Comparison of ENCODE assay signal across 24 cellular contexts in genomic region chr5:68245325-68245724, GRCh38. TPM values are rescaled to one million over a fixed set of nuclear protein-coding genes. Genes with fewer than 3 reads are reported as not detected.
DNase-seq lines count a peak whose midpoint lies in the region; ATAC-seq, FAIRE-seq and TF ChIP-seq lines count a peak whose summit lies in the region.
"Had no signal": no experiment of that assay in that cellular context is flagged by ENCODE, and none has a peak within 500 bp of the region (broad histone marks: within the 10 kb centered on the region; RNA-seq: fewer than 3 reads in every experiment).

No MANE protein-coding gene starts in this region.

- peaks cover 22% of the 10 kb centered on the region for H3K79me1 ChIP-seq in mesenchymal stem cell (replicated peaks; ENCODE audit: low read length, poor library complexity, severe bottlenecking)

- POLR2A ChIA-PET in HepG2 (lab: Yijun Ruan, JAX) = no interaction called here

- no peak overlapping the region for H3K4me2 ChIP-seq in HepG2 (ENCODE audit: low read depth, low read length)
- H3K4me2 ChIP-seq in astrocyte (ENCODE audit: low read length) = no peak overlapping the region
- H3K4me2 ChIP-seq in mesenchymal stem cell (ENCODE audit: low read length, poor library complexity, severe bottlenecking) = no peak overlapping the region

- CTCF ChIA-PET in HepG2 (lab: Yijun Ruan, JAX; ENCODE audit: low intra/inter-chr PET ratio, low total read pairs) = no interaction called here

- H2AK5ac ChIP-seq in mesenchymal stem cell (ENCODE audit: low read length, severe bottlenecking) = no peak overlapping the region

- no peak for TF ChIP-seq RAD21 in HepG2 (CRISPR knock-in tag; IDR thresholded peaks at IDR 0.05)

- no peak overlapping the region for H2BK15ac ChIP-seq in mesenchymal stem cell (ENCODE audit: low read depth, poor library complexity, severe bottlenecking)

- no peak for FAIRE-seq in HepG2 (lab: Jason Lieb, UNC)
- FAIRE-seq in astrocyte (lab: Jason Lieb, UNC) = peak; percentile 9
- FAIRE-seq: urothelium cell line had no signal

- H3K9ac ChIP-seq in HepG2 (ENCODE audit: insufficient read depth, low read depth, low read length) (no peak overlapping the region), astrocyte (ENCODE audit: low read length) (no peak overlapping the region), mesenchymal stem cell (ENCODE audit: low read length) (no peak overlapping the region)

- no peak overlapping the region for H3K23ac ChIP-seq in mesenchymal stem cell (ENCODE audit: low read length in 2 of 2)

- H3K27me3 Mint-ChIP-seq in astrocyte (ENCODE audit: low read depth, unreplicated experiment) = no peaks in the 10 kb centered on the region
- H3K27me3 Mint-ChIP-seq: activated CD4-positive, alpha-beta T cell treated with anti-CD3 and anti-CD28 coated beads for 36 hours; brain; dendritic cell treated with granulocyte-macrophage colony-stimulating factor and Interleukin-4, amounts not matched to agents 40 ng/mL and 50 ng/mL, for 4 days had no signal

- no peak overlapping the region for H2BK120ac ChIP-seq in mesenchymal stem cell (ENCODE audit: low read depth, low read length)

- no peak overlapping the region for H4K91ac ChIP-seq in mesenchymal stem cell (ENCODE audit: low read length)

- intact Hi-C loops in HepG2 (cut with micrococcal nuclease; ENCODE audit: unreplicated experiment) = no loop called here
- intact Hi-C loops in right lobe of liver (cut with DNase I) = no loop called here

- H3K4me3 ChIP-seq in HepG2 (replicated peaks in 1 of 3; ENCODE audit: insufficient read depth in 1 of 3, low read depth in 2 of 3, low read length in 3 of 3) (no peak overlapping the region), right lobe of liver (no peak overlapping the region), astrocyte (ENCODE audit: insufficient read depth, low read depth, low read length) (no peak overlapping the region), mesenchymal stem cell (ENCODE audit: insufficient read depth in 1 of 2, low read depth in 1 of 2, low read length in 2 of 2) (no peak overlapping the region)
- H3K4me3 ChIP-seq: left lung, prostate gland, SK-N-MC had no signal

- no peaks in the 10 kb centered on the region for H3K27me3 ChIP-seq in HepG2 (ENCODE audit: control insufficient read depth in 1 of 2, insufficient read depth in 2 of 2, low read length in 2 of 2)
- H3K27me3 ChIP-seq in right lobe of liver = no peaks in the 10 kb centered on the region
- H3K27me3 ChIP-seq in astrocyte (ENCODE audit: insufficient read depth, low read length) = no peaks in the 10 kb centered on the region
- no peaks in the 10 kb centered on the region for H3K27me3 ChIP-seq in mesenchymal stem cell (ENCODE audit: control insufficient read depth in 1 of 2, insufficient read depth in 1 of 2, low read length in 2 of 2)
- H3K27me3 ChIP-seq: left lung had no signal

- TF ChIP-seq POLR2A in HepG2 (IDR thresholded peaks at IDR 0.05; ENCODE audit: insufficient read depth in 1 of 2, low read depth in 2 of 2, low read length in 2 of 2) = no peak
- TF ChIP-seq POLR2A in right lobe of liver (IDR thresholded peaks at IDR 0.05) = no peak

- no peak overlapping the region for H3K4me3 Mint-ChIP-seq in astrocyte (ENCODE audit: unreplicated experiment)
- H3K4me3 Mint-ChIP-seq: activated CD4-positive, alpha-beta T cell treated with anti-CD3 and anti-CD28 coated beads for 36 hours; dendritic cell treated with granulocyte-macrophage colony-stimulating factor and Interleukin-4, amounts not matched to agents 40 ng/mL and 50 ng/mL, for 4 days had no signal

- peaks cover 62% of the 10 kb centered on the region for H3K79me2 ChIP-seq in HepG2 (ENCODE audit: insufficient read depth, low read length)
- peaks cover 12% of the 10 kb centered on the region for H3K79me2 ChIP-seq in astrocyte (ENCODE audit: insufficient read depth, low read length)

- no peaks in the 10 kb centered on the region for H3K9me3 Mint-ChIP-seq in astrocyte (ENCODE audit: unreplicated experiment)
- H3K9me3 Mint-ChIP-seq: dendritic cell treated with granulocyte-macrophage colony-stimulating factor and Interleukin-4, amounts not matched to agents 40 ng/mL and 50 ng/mL, for 4 days had no signal

- H3K36me3 Mint-ChIP-seq in astrocyte (ENCODE audit: low read depth, unreplicated experiment) = no peaks in the 10 kb centered on the region

- no peak overlapping the region for H3K4ac ChIP-seq in mesenchymal stem cell (ENCODE audit: low read depth in 1 of 2, low read length in 2 of 2)

- H2BK12ac ChIP-seq in mesenchymal stem cell (ENCODE audit: low read length in 2 of 2) = no peak overlapping the region

- H2BK5ac ChIP-seq in mesenchymal stem cell (ENCODE audit: low read depth, low read length, poor library complexity, severe bottlenecking) = no peak overlapping the region

- H3K14ac ChIP-seq in mesenchymal stem cell (ENCODE audit: low read length in 2 of 2) = no peak overlapping the region

- ATAC-seq in HepG2 (no peak), right lobe of liver (no peak)
- ATAC-seq: activated CD4-positive, alpha-beta T cell treated with anti-CD3 and anti-CD28 coated beads for 36 hours; esophagus mucosa; left lung; stimulated activated naive CD8-positive, alpha-beta T cell treated with anti-CD3 and anti-CD28 coated beads, Interleukin-15, Interleukin-2, amounts not matched to agents 100 U/mL and 50 U/mL, for 24 hours had no signal

- H3K36me3 ChIP-seq in HepG2 (replicated peaks in 1 of 2; ENCODE audit: control insufficient read depth in 1 of 2, insufficient read depth in 2 of 2, low read length in 2 of 2) (peaks cover 0 to 1% of the 10 kb centered on the region in 2 experiments; a peak in 1 of 5 replicates), right lobe of liver (peaks cover 0 to 2% (median 0%) of the 10 kb centered on the region in 4 donors), astrocyte (ENCODE audit: insufficient read depth, low read length) (no peaks in the 10 kb centered on the region), mesenchymal stem cell (ENCODE audit: control insufficient read depth in 1 of 2, insufficient read depth in 2 of 2, low read depth in 1 of 2, low read length in 2 of 2) (peaks cover 0 to 6% of the 10 kb centered on the region in 2 experiments)
- H3K36me3 ChIP-seq: left lung, prostate gland had no signal

- 92% methylated on average over 3 of the region's 3 CpGs for WGBS in HepG2 (ENCODE audit: low lambda C conversion rate)
- WGBS in right lobe of liver (ENCODE audit: insufficient coverage, low coverage, low lambda C conversion rate, missing lambda C conversion rate) = 41% methylated on average over 3 of the region's 3 CpGs
- WGBS in mesenchymal stem cell = 34% methylated on average over 3 of the region's 3 CpGs

- no peaks in the 10 kb centered on the region; the same call in 1 of the 2 replicates for H4K20me1 ChIP-seq in HepG2 (ENCODE audit: insufficient read depth, low read length)
- peaks cover 12% of the 10 kb centered on the region for H4K20me1 ChIP-seq in astrocyte (ENCODE audit: insufficient read depth, low read length)

- in situ Hi-C loops in HepG2 (cut with HindIII; ENCODE audit: extremely low pct_ligation_motif_present, low pct_unique_long_range_greater_than_20kb) = no loop called here

- TF ChIP-seq CTCF in HepG2 (CRISPR knock-in tag; IDR thresholded peaks at IDR 0.05) (no peak), right lobe of liver (IDR thresholded peaks at IDR 0.05) (no peak), astrocyte (IDR thresholded peaks at IDR 0.05; ENCODE audit: insufficient read depth, low read depth, low read length) (no peak)

- TF ChIP-seq EP300 in HepG2 (IDR thresholded peaks at IDR 0.05; ENCODE audit: low read depth in 2 of 2, low read length in 2 of 2) = no peak
- TF ChIP-seq EP300 in HepG2 (CRISPR knock-in tag; IDR thresholded peaks at IDR 0.05; ENCODE audit: borderline replicate concordance) = no peak

- BruUV-seq in HepG2 (replicated peaks; lab: Mats Ljungman, UMichigan) = TSS peak; percentile 1

- H2AFZ ChIP-seq in HepG2 (ENCODE audit: low read length) (no peak overlapping the region), astrocyte (ENCODE audit: low read depth, low read length) (no peak overlapping the region), mesenchymal stem cell (ENCODE audit: low read depth, low read length) (no peak overlapping the region)

- H3K4me1 ChIP-seq in HepG2 (ENCODE audit: insufficient read depth, low read length) (peaks cover 25% of the 10 kb centered on the region), right lobe of liver (peaks cover 0 to 60% (median 16%) of the 10 kb centered on the region in 4 donors), astrocyte (ENCODE audit: insufficient read depth, low read length) (peaks cover 12% of the 10 kb centered on the region), mesenchymal stem cell (ENCODE audit: control insufficient read depth, insufficient read depth, low read depth, low read length) (peaks cover 7% of the 10 kb centered on the region)

- H3K9me3 ChIP-seq in HepG2 (ENCODE audit: low read length) = no peaks in the 10 kb centered on the region
- H3K9me3 ChIP-seq in right lobe of liver = no peaks in the 10 kb centered on the region
- H3K9me3 ChIP-seq in astrocyte (ENCODE audit: insufficient read depth, low read depth, low read length) = no peaks in the 10 kb centered on the region
- no peaks in the 10 kb centered on the region for H3K9me3 ChIP-seq in mesenchymal stem cell (ENCODE audit: control insufficient read depth, low read length)
- H3K9me3 ChIP-seq: left lung, prostate gland had no signal

- no peak overlapping the region for H3K27ac ChIP-seq in HepG2 (ENCODE audit: extremely low read length, insufficient read depth, low read length)
- no peak overlapping the region for H3K27ac ChIP-seq in right lobe of liver
- no peak overlapping the region for H3K27ac ChIP-seq in astrocyte (ENCODE audit: low read depth, low read length)
- no peak overlapping the region for H3K27ac ChIP-seq in mesenchymal stem cell (ENCODE audit: low read length, poor library complexity, severe bottlenecking)
- H3K27ac ChIP-seq: left lung, prostate gland, SK-N-MC had no signal

- H4K8ac ChIP-seq in mesenchymal stem cell (ENCODE audit: low read length) = no peak overlapping the region

- H3K18ac ChIP-seq in mesenchymal stem cell (ENCODE audit: low read depth in 1 of 2, low read length in 2 of 2) = no peak overlapping the region

- peaks cover 18% of the 10 kb centered on the region for H3K4me1 Mint-ChIP-seq in astrocyte (ENCODE audit: low read depth, unreplicated experiment)

- H3K27ac Mint-ChIP-seq in astrocyte (ENCODE audit: unreplicated experiment) = no peak overlapping the region
- H3K27ac Mint-ChIP-seq: activated CD4-positive, alpha-beta T cell treated with anti-CD3 and anti-CD28 coated beads for 36 hours; dendritic cell treated with granulocyte-macrophage colony-stimulating factor and Interleukin-4, amounts not matched to agents 40 ng/mL and 50 ng/mL, for 4 days had no signal

- no peak for DNase-seq in HepG2 (ENCODE audit: low spot score)
- no peak for DNase-seq in right lobe of liver
- DNase-seq in astrocyte (ENCODE audit: low read depth) = peak; percentile 72
- DNase-seq in mesenchymal stem cell = peak; percentile 50
- DNase-seq in NCI-H2107 treated with DMSO at 0.1 percent for 48 hours (lab: John Stamatoyannopoulos, UW; ENCODE audit: unreplicated experiment) = no peak
- DNase-seq in NCI-H446 (lab: John Stamatoyannopoulos, UW) = no peak
- DNase-seq in MV-4-11 (lab: John Stamatoyannopoulos, UW) = no peak
- DNase-seq in T-helper 9 cell = no peak
- DNase-seq: activated CD4-positive, alpha-beta T cell treated with anti-CD3 and anti-CD28 coated beads for 36 hours; activated naive CD4-positive, alpha-beta T cell; COR-L47; GF-D8; GOT3; left lung; NCI-H1436; OCI-M1; stimulated activated naive CD8-positive, alpha-beta T cell treated with anti-CD3 and anti-CD28 coated beads, Interleukin-15, Interleukin-2, amounts not matched to agents 100 U/mL and 50 U/mL, for 24 hours; T1000 had no signal

RNA-seq across cellular contexts. Expression of gene PIK3R1, which starts 29.8 kb away (rescaled TPM):
- 21.3 and 26.0 TPM in 2 replicates for total RNA-seq in HepG2 (2016; rRNA removed; fragmentation: Illumina TruSeq; extraction: Trizol)
- 15.6 and 18.1 TPM in 2 replicates for total RNA-seq in HepG2 (2016; cell fraction: cytosol; rRNA removed; fragmentation: Illumina TruSeq; extraction: Trizol; ENCODE audit: low read depth)
- total RNA-seq in HepG2 (2016; cell fraction: insoluble cytoplasmic fraction; rRNA removed; fragmentation: Illumina TruSeq; extraction: Trizol) = 23.2 and 24.7 TPM in 2 replicates
- 8.9 and 10.9 TPM in 2 replicates for total RNA-seq in HepG2 (2016; cell fraction: membrane; rRNA removed; fragmentation: Illumina TruSeq; extraction: Trizol)
- 42.9 and 43.7 TPM in 2 replicates for total RNA-seq in HepG2 (2016; cell fraction: nucleus; rRNA removed; fragmentation: Illumina TruSeq; extraction: Trizol)
- 6.4 and 8.4 TPM in 2 replicates for polyA plus RNA-seq in HepG2 (2011; rRNA removed)
- 3.4 and 4.1 TPM in 2 replicates for polyA plus RNA-seq in HepG2 (2011; cell fraction: cytosol; rRNA removed)
- polyA plus RNA-seq in HepG2 (2011; cell fraction: nucleus; rRNA removed) = 4.4 and 7.1 TPM in 2 replicates
- 7.9 and 11.9 TPM in 2 replicates for polyA plus RNA-seq in HepG2 (2012)
- 0.45 and 0.52 TPM in 2 replicates for polyA plus RNA-seq in HepG2 (2016; cell fraction: cytosol; fragmentation: Illumina TruSeq; extraction: Trizol; ENCODE audit: low read depth)
- polyA plus RNA-seq in HepG2 (2016; cell fraction: insoluble cytoplasmic fraction; fragmentation: Illumina TruSeq; extraction: Trizol; ENCODE audit: low read depth) = 19.5 and 20.2 TPM in 2 replicates
- 1.8 and 2.2 TPM in 2 replicates for polyA plus RNA-seq in HepG2 (2016; cell fraction: membrane; fragmentation: Illumina TruSeq; extraction: Trizol; ENCODE audit: low read depth)
- polyA plus RNA-seq in HepG2 (2016; cell fraction: nucleus; fragmentation: Illumina TruSeq; extraction: Trizol; ENCODE audit: insufficient read depth, low read depth) = 35.9 and 42.5 TPM in 2 replicates
- 0.19 and 11.0 TPM in 2 replicates for polyA minus RNA-seq in HepG2 (2011; rRNA and poly(A)+ RNA removed; ENCODE audit: low replicate concordance)
- polyA minus RNA-seq in HepG2 (2011; cell fraction: cytosol; rRNA and poly(A)+ RNA removed) = 9.1 and 9.7 TPM in 2 replicates
- polyA minus RNA-seq in HepG2 (2011; cell fraction: nucleus; rRNA and poly(A)+ RNA removed) = 46.5 and 49.8 TPM in 2 replicates
- total RNA-seq in right lobe of liver = 100 to 1,000 TPM in 2 of 6 experiments, 10 to 100 TPM in 4; 36.3 to 173 (median 72.8) TPM
- 21.8 and 25.7 TPM in 2 replicates for total RNA-seq in astrocyte
- 33.8 TPM for polyA plus RNA-seq in mesenchymal stem cell (2013, experiment 1 of 2)
- 33.1 TPM for polyA plus RNA-seq in mesenchymal stem cell (2013, experiment 2 of 2)

Comparison
In these comparisons a context has a peak if more than half of its experiments do, and no peak if none do; other contexts are left out.
1. DNase-seq: peak in astrocyte (single experiment) and mesenchymal stem cell (single experiment); none in HepG2 (single experiment), right lobe of liver (0 of 3), NCI-H2107 treated with DMSO at 0.1 percent for 48 hours (single experiment), NCI-H446 (0 of 2), MV-4-11 (single experiment) and T-helper 9 cell (single experiment).